ENCODE assay signal across 30 cellular contexts in the genomic region with DNA sequence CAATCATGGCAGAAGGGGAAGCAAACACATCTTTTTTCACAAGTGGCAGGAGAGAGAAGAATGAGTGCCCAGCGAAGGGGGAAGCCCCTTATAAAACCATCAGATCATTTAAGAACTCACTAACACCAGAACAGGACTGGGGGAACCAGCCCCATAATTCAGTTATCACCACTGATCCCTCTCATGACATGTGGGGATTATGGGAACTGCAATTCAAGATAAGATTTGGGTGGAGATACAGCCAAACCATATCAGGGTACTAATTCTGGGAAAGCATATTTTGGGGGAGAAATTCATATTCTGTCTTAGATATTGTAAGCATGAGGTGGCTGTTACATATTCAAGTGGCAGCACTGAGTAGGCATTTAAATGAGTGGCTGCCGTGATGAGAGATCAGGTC.
"Had no signal": no experiment of that assay in that cellular context is flagged by ENCODE, and none has a peak within 500 bp of the region (broad histone marks: within the 10 kb centered on the region; RNA-seq: fewer than 3 reads in every experiment).

No MANE protein-coding gene starts in this region.

- H3K4me1 Mint-ChIP-seq: activated CD4-positive, alpha-beta T cell treated with anti-CD3 and anti-CD28 coated beads, Interleukin-2, amount 10 ng/mL, durations not matched to agents 7 days and 5 days had no signal

- H3K4me3 Mint-ChIP-seq: activated CD4-positive, alpha-beta T cell treated with anti-CD3 and anti-CD28 coated beads for 36 hours; activated CD4-positive, alpha-beta T cell treated with anti-CD3 and anti-CD28 coated beads, Interleukin-2, amount 10 ng/mL, durations not matched to agents 7 days and 5 days; activated CD8-positive, alpha-beta T cell treated with anti-CD3 and anti-CD28 coated beads, Interleukin-2, amount 10 ng/mL, durations not matched to agents 7 days and 5 days; activated naive CD4-positive, alpha-beta T cell treated with anti-CD3 and anti-CD28 coated beads for 36 hours; activated T-cell treated with anti-CD3 and anti-CD28 coated beads, Interleukin-2, amount 50 U/mL, for 24 hours had no signal

- H3K27me3 ChIP-seq: adrenal gland, body of pancreas, breast epithelium had no signal

- H3K9me3 ChIP-seq: adrenal gland, body of pancreas, breast epithelium had no signal

- FAIRE-seq: astrocyte had no signal

- H3K36me3 ChIP-seq: adrenal gland, breast epithelium had no signal

- H3K27ac Mint-ChIP-seq: activated CD4-positive, alpha-beta T cell treated with anti-CD3 and anti-CD28 coated beads for 36 hours; activated CD4-positive, alpha-beta T cell treated with anti-CD3 and anti-CD28 coated beads, Interleukin-2, amount 10 ng/mL, durations not matched to agents 7 days and 5 days; activated CD8-positive, alpha-beta T cell treated with anti-CD3 and anti-CD28 coated beads, Interleukin-2, amount 10 ng/mL, durations not matched to agents 7 days and 5 days; activated naive CD4-positive, alpha-beta T cell treated with anti-CD3 and anti-CD28 coated beads for 36 hours; activated naive CD4-positive, alpha-beta T cell treated with anti-CD3 and anti-CD28 coated beads, Interleukin-2, amount 50 U/mL, for 72 hours; activated T-cell treated with anti-CD3 and anti-CD28 coated beads, Interleukin-2, amount 50 U/mL, for 24 hours had no signal

- H3K4me3 ChIP-seq: adrenal gland, body of pancreas, breast epithelium had no signal

- H3K9me3 Mint-ChIP-seq: activated CD4-positive, alpha-beta T cell treated with anti-CD3 and anti-CD28 coated beads, Interleukin-2, amount 10 ng/mL, durations not matched to agents 7 days and 5 days; activated naive CD4-positive, alpha-beta T cell treated with anti-CD3 and anti-CD28 coated beads for 36 hours; activated naive CD4-positive, alpha-beta T cell treated with anti-CD3 and anti-CD28 coated beads, Interleukin-2, amount 50 U/mL, for 72 hours; activated T-cell treated with anti-CD3 and anti-CD28 coated beads, Interleukin-2, amount 50 U/mL, for 24 hours had no signal

- H3K36me3 Mint-ChIP-seq: activated naive CD4-positive, alpha-beta T cell treated with anti-CD3 and anti-CD28 coated beads, Interleukin-2, amount 50 U/mL, for 72 hours had no signal

- H3K27me3 Mint-ChIP-seq: activated CD4-positive, alpha-beta T cell treated with anti-CD3 and anti-CD28 coated beads for 36 hours; activated CD4-positive, alpha-beta T cell treated with anti-CD3 and anti-CD28 coated beads, Interleukin-2, amount 10 ng/mL, durations not matched to agents 7 days and 5 days; activated T-cell treated with anti-CD3 and anti-CD28 coated beads, Interleukin-2, amount 50 U/mL, for 24 hours had no signal

- H3K4me1 ChIP-seq: adrenal gland, breast epithelium had no signal

- DNase-seq: activated CD4-positive, alpha-beta T cell treated with anti-CD3 and anti-CD28 coated beads for 36 hours; activated CD4-positive, alpha-beta T cell treated with anti-CD3 and anti-CD28 coated beads, Interleukin-2, amount 10 ng/mL, durations not matched to agents 7 days and 5 days; activated CD4-positive, alpha-beta T cell treated with anti-CD3 and anti-CD28 coated beads, Interleukin-2, amount 50 U/mL, for 48 hours; activated CD8-positive, alpha-beta T cell treated with anti-CD3 and anti-CD28 coated beads, Interleukin-2, amount 10 ng/mL, durations not matched to agents 7 days and 5 days; activated gamma-delta T cell treated with Interleukin-2 at 50 U/mL for 16 hours; activated naive CD4-positive, alpha-beta T cell treated with anti-CD3 and anti-CD28 coated beads for 36 hours; activated T-cell treated with anti-CD3 and anti-CD28 coated beads, Interleukin-2, amount 50 U/mL, for 24 hours; adrenal gland; body of pancreas; cerebellar nuclear complex; Karpas-422; KBM-7; NCI-H1105; NCI-H1417 treated with DMSO at 0.1 percent for 48 hours; NCI-H187 treated with DMSO at 0.1 percent for 48 hours; NCI-H2081; NCI-H2171 treated with DMSO at 0.1 percent for 48 hours; NCI-H2227 treated with DMSO at 0.1 percent for 48 hours; NCI-H446; NCI-H510A treated with DMSO at 0.1 percent for 48 hours; NCI-H526 treated with DMSO at 0.1 percent for 48 hours; Right ventricle myocardium superior; SW 1271; T-helper 1 cell; T-helper 2 cell; T-helper 9 cell; WERI-Rb-1 had no signal

- H3K27ac ChIP-seq: adrenal gland, body of pancreas, breast epithelium, WERI-Rb-1 had no signal
